ENCODE assay signal across 1 cellular context in the genomic region with DNA sequence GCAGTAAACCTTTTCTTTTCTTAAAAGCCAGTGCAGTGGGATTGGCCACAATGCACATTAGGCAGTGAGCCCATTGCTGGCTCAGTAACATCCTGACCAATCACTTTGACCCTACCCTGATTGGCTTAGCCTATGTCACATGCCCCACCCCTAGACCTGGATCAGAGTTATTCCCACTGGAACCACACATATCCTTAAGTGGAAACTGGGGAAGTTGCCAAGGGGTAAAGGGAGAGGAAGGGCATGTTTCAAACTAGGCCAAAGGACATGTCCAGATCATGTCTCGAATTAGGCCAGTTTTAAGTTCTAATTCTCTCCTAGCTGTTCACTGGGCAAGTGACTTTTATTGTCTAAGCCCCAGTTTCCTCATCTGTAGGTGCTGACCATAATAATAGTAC.
TF ChIP-seq lines count a peak whose summit lies in the region.

No MANE protein-coding gene starts in this region.

TF ChIP-seq in K562, 482 proteins besides CTCF, POLR2A, EP300 and RAD21 (continued from another document and continues in another):
- TF ChIP-seq ZNF347 (CRISPR knock-in tag; IDR thresholded peaks at IDR 0.05; ENCODE audit: low read depth) (no peak), ESRRA (IDR thresholded peaks at IDR 0.05; ENCODE audit: borderline replicate concordance, low read depth) (no peak), TEAD1 (CRISPR knock-in tag; IDR thresholded peaks at IDR 0.05) (peak in 1 of 2 experiments; percentile 39; a peak in 1 of 4 replicates), RAD51 (IDR thresholded peaks at IDR 0.05; ENCODE audit: borderline replicate concordance, low read depth) (peak; percentile 42; the same call in 1 of the 2 replicates), SIX5 (IDR thresholded peaks at IDR 0.05; ENCODE audit: borderline replicate concordance in 1 of 2, insufficient read depth in 1 of 2, low read depth in 1 of 2, low read length in 2 of 2) (no peak), NCOA4 (IDR thresholded peaks at IDR 0.05; ENCODE audit: partially characterized antibody) (no peak), EHMT2 (IDR thresholded peaks at IDR 0.05) (no peak), CBFA2T3 (IDR thresholded peaks at IDR 0.05) (no peak), MEF2D (tag; conservative IDR thresholded peaks at IDR 0.05; ENCODE audit: low read depth) (peak; percentile 85), CBX8 (IDR thresholded peaks at IDR 0.05; ENCODE audit: borderline replicate concordance, extremely low read depth, low read depth, low read length, poor library complexity, severe bottlenecking) (no peak), ZNF165 (CRISPR knock-in tag; IDR thresholded peaks at IDR 0.05; ENCODE audit: borderline replicate concordance) (no peak), RBM22 (IDR thresholded peaks at IDR 0.05; ENCODE audit: low read depth, low read length, poor library complexity, severe bottlenecking) (no peak), THRAP3 (IDR thresholded peaks at IDR 0.05; ENCODE audit: borderline replicate concordance) (no peak), MIER1 (IDR thresholded peaks at IDR 0.05; ENCODE audit: low read depth) (no peak), KDM4B (IDR thresholded peaks at IDR 0.05; ENCODE audit: borderline replicate concordance in 2 of 2, low read depth in 1 of 2) (no peak), CREM (IDR thresholded peaks at IDR 0.05; ENCODE audit: low read depth) (no peak), ZNF57 (CRISPR knock-in tag; IDR thresholded peaks at IDR 0.05) (no peak), ZNF778 (CRISPR knock-in tag; IDR thresholded peaks at IDR 0.05) (no peak), NR4A1 (CRISPR knock-in tag; IDR thresholded peaks at IDR 0.05) (no peak), NR4A1 (tag; IDR thresholded peaks at IDR 0.05) (peak; percentile 87), HMG20A (CRISPR knock-in tag; conservative IDR thresholded peaks at IDR 0.05) (no peak), NR3C1 (CRISPR knock-in tag; IDR thresholded peaks at IDR 0.05) (no peak), HDAC2 (IDR thresholded peaks at IDR 0.05) (no peak), FOSL1 (tag; conservative IDR thresholded peaks at IDR 0.05) (no peak), SP1 (CRISPR knock-in tag; IDR thresholded peaks at IDR 0.05) (no peak), ZNF253 (CRISPR knock-in tag; conservative IDR thresholded peaks at IDR 0.05) (no peak)
- TF ChIP-seq, protein P1, sequence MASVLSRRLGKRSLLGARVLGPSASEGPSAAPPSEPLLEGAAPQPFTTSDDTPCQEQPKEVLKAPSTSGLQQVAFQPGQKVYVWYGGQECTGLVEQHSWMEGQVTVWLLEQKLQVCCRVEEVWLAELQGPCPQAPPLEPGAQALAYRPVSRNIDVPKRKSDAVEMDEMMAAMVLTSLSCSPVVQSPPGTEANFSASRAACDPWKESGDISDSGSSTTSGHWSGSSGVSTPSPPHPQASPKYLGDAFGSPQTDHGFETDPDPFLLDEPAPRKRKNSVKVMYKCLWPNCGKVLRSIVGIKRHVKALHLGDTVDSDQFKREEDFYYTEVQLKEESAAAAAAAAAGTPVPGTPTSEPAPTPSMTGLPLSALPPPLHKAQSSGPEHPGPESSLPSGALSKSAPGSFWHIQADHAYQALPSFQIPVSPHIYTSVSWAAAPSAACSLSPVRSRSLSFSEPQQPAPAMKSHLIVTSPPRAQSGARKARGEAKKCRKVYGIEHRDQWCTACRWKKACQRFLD (CRISPR knock-in tag; IDR thresholded peaks at IDR 0.05), result no peak; the same call in 1 of the 2 replicates
- TF ChIP-seq, protein P2, sequence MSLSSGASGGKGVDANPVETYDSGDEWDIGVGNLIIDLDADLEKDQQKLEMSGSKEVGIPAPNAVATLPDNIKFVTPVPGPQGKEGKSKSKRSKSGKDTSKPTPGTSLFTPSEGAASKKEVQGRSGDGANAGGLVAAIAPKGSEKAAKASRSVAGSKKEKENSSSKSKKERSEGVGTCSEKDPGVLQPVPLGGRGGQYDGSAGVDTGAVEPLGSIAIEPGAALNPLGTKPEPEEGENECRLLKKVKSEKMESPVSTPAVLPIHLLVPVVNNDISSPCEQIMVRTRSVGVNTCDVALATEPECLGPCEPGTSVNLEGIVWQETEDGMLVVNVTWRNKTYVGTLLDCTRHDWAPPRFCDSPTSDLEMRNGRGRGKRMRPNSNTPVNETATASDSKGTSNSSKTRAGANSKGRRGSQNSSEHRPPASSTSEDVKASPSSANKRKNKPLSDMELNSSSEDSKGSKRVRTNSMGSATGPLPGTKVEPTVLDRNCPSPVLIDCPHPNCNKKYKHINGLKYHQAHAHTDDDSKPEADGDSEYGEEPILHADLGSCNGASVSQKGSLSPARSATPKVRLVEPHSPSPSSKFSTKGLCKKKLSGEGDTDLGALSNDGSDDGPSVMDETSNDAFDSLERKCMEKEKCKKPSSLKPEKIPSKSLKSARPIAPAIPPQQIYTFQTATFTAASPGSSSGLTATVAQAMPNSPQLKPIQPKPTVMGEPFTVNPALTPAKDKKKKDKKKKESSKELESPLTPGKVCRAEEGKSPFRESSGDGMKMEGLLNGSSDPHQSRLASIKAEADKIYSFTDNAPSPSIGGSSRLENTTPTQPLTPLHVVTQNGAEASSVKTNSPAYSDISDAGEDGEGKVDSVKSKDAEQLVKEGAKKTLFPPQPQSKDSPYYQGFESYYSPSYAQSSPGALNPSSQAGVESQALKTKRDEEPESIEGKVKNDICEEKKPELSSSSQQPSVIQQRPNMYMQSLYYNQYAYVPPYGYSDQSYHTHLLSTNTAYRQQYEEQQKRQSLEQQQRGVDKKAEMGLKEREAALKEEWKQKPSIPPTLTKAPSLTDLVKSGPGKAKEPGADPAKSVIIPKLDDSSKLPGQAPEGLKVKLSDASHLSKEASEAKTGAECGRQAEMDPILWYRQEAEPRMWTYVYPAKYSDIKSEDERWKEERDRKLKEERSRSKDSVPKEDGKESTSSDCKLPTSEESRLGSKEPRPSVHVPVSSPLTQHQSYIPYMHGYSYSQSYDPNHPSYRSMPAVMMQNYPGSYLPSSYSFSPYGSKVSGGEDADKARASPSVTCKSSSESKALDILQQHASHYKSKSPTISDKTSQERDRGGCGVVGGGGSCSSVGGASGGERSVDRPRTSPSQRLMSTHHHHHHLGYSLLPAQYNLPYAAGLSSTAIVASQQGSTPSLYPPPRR (CRISPR knock-in tag; IDR thresholded peaks at IDR 0.05; ENCODE audit: borderline replicate concordance), result no peak
- TF ChIP-seq, protein P3, sequence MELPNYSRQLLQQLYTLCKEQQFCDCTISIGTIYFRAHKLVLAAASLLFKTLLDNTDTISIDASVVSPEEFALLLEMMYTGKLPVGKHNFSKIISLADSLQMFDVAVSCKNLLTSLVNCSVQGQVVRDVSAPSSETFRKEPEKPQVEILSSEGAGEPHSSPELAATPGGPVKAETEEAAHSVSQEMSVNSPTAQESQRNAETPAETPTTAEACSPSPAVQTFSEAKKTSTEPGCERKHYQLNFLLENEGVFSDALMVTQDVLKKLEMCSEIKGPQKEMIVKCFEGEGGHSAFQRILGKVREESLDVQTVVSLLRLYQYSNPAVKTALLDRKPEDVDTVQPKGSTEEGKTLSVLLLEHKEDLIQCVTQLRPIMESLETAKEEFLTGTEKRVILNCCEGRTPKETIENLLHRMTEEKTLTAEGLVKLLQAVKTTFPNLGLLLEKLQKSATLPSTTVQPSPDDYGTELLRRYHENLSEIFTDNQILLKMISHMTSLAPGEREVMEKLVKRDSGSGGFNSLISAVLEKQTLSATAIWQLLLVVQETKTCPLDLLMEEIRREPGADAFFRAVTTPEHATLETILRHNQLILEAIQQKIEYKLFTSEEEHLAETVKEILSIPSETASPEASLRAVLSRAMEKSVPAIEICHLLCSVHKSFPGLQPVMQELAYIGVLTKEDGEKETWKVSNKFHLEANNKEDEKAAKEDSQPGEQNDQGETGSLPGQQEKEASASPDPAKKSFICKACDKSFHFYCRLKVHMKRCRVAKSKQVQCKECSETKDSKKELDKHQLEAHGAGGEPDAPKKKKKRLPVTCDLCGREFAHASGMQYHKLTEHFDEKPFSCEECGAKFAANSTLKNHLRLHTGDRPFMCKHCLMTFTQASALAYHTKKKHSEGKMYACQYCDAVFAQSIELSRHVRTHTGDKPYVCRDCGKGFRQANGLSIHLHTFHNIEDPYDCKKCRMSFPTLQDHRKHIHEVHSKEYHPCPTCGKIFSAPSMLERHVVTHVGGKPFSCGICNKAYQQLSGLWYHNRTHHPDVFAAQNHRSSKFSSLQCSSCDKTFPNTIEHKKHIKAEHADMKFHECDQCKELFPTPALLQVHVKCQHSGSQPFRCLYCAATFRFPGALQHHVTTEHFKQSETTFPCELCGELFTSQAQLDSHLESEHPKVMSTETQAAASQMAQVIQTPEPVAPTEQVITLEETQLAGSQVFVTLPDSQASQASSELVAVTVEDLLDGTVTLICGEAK (IDR thresholded peaks at IDR 0.05), result no peak
- TF ChIP-seq, protein P3 (CRISPR knock-in tag; IDR thresholded peaks at IDR 0.05), result no peak
- TF ChIP-seq, protein P4, sequence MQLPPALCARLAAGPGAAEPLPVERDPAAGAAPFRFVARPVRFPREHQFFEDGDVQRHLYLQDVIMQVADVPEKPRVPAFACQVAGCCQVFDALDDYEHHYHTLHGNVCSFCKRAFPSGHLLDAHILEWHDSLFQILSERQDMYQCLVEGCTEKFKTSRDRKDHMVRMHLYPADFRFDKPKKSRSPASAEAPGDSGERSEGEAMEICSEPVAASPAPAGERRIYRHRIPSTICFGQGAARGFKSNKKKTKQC (CRISPR knock-in tag; IDR thresholded peaks at IDR 0.05), result no peak
- TF ChIP-seq, protein P5, sequence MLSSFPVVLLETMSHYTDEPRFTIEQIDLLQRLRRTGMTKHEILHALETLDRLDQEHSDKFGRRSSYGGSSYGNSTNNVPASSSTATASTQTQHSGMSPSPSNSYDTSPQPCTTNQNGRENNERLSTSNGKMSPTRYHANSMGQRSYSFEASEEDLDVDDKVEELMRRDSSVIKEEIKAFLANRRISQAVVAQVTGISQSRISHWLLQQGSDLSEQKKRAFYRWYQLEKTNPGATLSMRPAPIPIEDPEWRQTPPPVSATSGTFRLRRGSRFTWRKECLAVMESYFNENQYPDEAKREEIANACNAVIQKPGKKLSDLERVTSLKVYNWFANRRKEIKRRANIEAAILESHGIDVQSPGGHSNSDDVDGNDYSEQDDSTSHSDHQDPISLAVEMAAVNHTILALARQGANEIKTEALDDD (IDR thresholded peaks at IDR 0.05), result no peak
- TF ChIP-seq, protein P6, sequence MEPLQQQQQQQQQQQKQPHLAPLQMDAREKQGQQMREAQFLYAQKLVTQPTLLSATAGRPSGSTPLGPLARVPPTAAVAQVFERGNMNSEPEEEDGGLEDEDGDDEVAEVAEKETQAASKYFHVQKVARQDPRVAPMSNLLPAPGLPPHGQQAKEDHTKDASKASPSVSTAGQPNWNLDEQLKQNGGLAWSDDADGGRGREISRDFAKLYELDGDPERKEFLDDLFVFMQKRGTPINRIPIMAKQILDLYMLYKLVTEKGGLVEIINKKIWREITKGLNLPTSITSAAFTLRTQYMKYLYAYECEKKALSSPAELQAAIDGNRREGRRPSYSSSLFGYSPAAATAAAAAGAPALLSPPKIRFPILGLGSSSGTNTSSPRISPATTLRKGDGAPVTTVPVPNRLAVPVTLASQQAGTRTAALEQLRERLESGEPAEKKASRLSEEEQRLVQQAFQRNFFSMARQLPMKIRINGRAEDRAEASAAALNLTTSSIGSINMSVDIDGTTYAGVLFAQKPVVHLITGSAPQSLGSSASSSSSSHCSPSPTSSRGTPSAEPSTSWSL (CRISPR knock-in tag; IDR thresholded peaks at IDR 0.05; ENCODE audit: borderline replicate concordance), result no peak
- TF ChIP-seq, protein P7, sequence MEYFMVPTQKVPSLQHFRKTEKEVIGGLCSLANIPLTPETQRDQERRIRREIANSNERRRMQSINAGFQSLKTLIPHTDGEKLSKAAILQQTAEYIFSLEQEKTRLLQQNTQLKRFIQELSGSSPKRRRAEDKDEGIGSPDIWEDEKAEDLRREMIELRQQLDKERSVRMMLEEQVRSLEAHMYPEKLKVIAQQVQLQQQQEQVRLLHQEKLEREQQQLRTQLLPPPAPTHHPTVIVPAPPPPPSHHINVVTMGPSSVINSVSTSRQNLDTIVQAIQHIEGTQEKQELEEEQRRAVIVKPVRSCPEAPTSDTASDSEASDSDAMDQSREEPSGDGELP (CRISPR knock-in tag; IDR thresholded peaks at IDR 0.05; ENCODE audit: borderline replicate concordance), result no peak
- TF ChIP-seq, protein P8, sequence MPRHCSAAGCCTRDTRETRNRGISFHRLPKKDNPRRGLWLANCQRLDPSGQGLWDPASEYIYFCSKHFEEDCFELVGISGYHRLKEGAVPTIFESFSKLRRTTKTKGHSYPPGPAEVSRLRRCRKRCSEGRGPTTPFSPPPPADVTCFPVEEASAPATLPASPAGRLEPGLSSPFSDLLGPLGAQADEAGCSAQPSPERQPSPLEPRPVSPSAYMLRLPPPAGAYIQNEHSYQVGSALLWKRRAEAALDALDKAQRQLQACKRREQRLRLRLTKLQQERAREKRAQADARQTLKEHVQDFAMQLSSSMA (CRISPR knock-in tag; IDR thresholded peaks at IDR 0.05), result peak; percentile 71; the same call in 1 of the 2 replicates
